30 cellular contexts compared by ENCODE assay signal in the genomic region with DNA sequence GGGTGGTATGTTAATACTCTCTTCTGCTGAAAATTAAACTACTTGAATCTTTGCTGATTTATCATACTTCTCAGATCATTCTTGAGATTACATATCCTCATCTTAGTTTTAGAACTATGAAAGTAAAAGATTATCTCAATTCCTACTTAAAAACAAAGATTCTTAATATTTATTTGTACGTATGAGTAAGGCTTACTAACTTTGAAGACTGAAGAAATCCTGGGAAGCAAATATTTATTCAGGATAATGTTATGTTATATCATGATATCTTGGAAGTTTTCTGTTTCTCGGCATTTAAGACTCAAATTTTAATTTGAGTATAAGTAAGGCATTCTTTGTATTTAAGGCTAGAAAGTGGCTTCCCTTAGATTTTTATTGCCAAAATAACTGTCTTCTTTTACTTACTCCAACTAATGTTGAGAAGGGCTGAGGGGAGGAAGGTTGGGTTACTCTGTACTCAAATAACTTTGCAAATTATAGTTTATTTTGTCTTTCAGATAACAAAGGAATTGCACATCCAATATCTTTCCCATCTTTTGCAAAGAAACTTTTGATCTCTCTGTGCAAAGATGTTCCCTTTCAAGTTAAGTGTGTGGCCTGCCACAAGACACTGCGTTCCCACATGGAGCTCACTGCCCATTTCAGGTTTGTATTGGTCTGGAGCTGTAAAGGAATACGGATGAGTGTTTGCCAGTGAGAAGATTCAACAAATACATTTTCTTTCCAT.
"Had no signal": no experiment of that assay in that cellular context is flagged by ENCODE, and none has a peak within 500 bp of the region (broad histone marks: within the 10 kb centered on the region; RNA-seq: fewer than 3 reads in every experiment).

No MANE protein-coding gene starts in this region.

- DNase-seq: hypothalamus; immature natural killer cell; kidney; left colon; left lung; lower lobe of right lung; mammary epithelial cell; mesenchymal stem cell; naive thymus-derived CD8-positive, alpha-beta T cell; nucleus accumbens; pancreas; posterior cingulate gyrus; retina; right cardiac atrium; sigmoid colon; small intestine; spleen; stimulated activated CD4-positive, alpha-beta T cell treated with anti-CD3 and anti-CD28 coated beads, Interleukin-2, amount 100 ng/mL, for 48 hours; stimulated activated naive B cell treated with anti-CD40 and anti-IgM and Interleukin-4, amounts not matched to agents 10 μg/mL and 1 μg/mL and 100 μg/mL, for 72 hours; stimulated activated naive CD8-positive, alpha-beta T cell treated with anti-CD3 and anti-CD28 coated beads, Interleukin-15, Interleukin-2, amounts not matched to agents 100 U/mL and 50 U/mL, for 24 hours; stomach; testis; thyroid gland; transverse colon; upper lobe of left lung had no signal

- ATAC-seq: left colon; left lung; lower lobe of right lung; naive thymus-derived CD8-positive, alpha-beta T cell; pancreas; right cardiac atrium; stimulated activated naive B cell treated with anti-CD40 and anti-IgM and Interleukin-4, amounts not matched to agents 10 μg/mL and 1 μg/mL and 100 μg/mL, for 72 hours; stimulated activated naive CD8-positive, alpha-beta T cell treated with anti-CD3 and anti-CD28 coated beads, Interleukin-15, Interleukin-2, amounts not matched to agents 100 U/mL and 50 U/mL, for 24 hours had no signal

- H3K36me3 ChIP-seq: prostate gland had no signal

- H3K9me3 ChIP-seq: left lung, lower lobe of right lung, pancreas, prostate gland, sigmoid colon, spleen, stomach, testis, thyroid gland, transverse colon, upper lobe of left lung, vagina had no signal

- FAIRE-seq: islet of Langerhans, kidney, pancreas, small intestine had no signal

- H3K27ac ChIP-seq: left lung, lower lobe of right lung, pancreas, prostate gland, sigmoid colon, spleen, stomach, testis, thyroid gland, transverse colon, upper lobe of left lung, vagina had no signal

- H3K27ac Mint-ChIP-seq: immature natural killer cell; naive thymus-derived CD8-positive, alpha-beta T cell; nephron; stimulated activated naive B cell treated with anti-CD40 and anti-IgM and Interleukin-4, amounts not matched to agents 10 μg/mL and 1 μg/mL and 100 μg/mL, for 72 hours had no signal

- H3K4me1 ChIP-seq: left lung, lower lobe of right lung, pancreas, prostate gland, sigmoid colon, spleen, stomach, testis, thyroid gland, transverse colon, upper lobe of left lung, vagina had no signal

- H3K27me3 Mint-ChIP-seq: naive thymus-derived CD8-positive, alpha-beta T cell; stimulated activated naive B cell treated with anti-CD40 and anti-IgM and Interleukin-4, amounts not matched to agents 10 μg/mL and 1 μg/mL and 100 μg/mL, for 72 hours had no signal

- H3K9me3 Mint-ChIP-seq: immature natural killer cell, neural crest cell had no signal

- H3K27me3 ChIP-seq: left lung, pancreas, sigmoid colon, spleen, stomach, testis, thyroid gland, transverse colon, upper lobe of left lung, vagina had no signal

- H3K4me3 Mint-ChIP-seq: immature natural killer cell; naive thymus-derived CD8-positive, alpha-beta T cell; nephron; neural crest cell; stimulated activated naive B cell treated with anti-CD40 and anti-IgM and Interleukin-4, amounts not matched to agents 10 μg/mL and 1 μg/mL and 100 μg/mL, for 72 hours had no signal

- H3K4me1 Mint-ChIP-seq: naive thymus-derived CD8-positive, alpha-beta T cell; nephron; stimulated activated naive B cell treated with anti-CD40 and anti-IgM and Interleukin-4, amounts not matched to agents 10 μg/mL and 1 μg/mL and 100 μg/mL, for 72 hours had no signal

- H3K4me3 ChIP-seq: left lung, lower lobe of right lung, pancreas, prostate gland, sigmoid colon, spleen, stomach, testis, thyroid gland, transverse colon, upper lobe of left lung, vagina had no signal
